ENCODE assay signal across 9 cellular contexts in genomic region chr5:171250738-171251137, GRCh38. TPM values are rescaled to one million over a fixed set of nuclear protein-coding genes. Genes with fewer than 3 reads are reported as not detected.
"Had no signal": no experiment of that assay in that cellular context is flagged by ENCODE, and none has a peak within 500 bp of the region (broad histone marks: within the 10 kb centered on the region; RNA-seq: fewer than 3 reads in every experiment).

No MANE protein-coding gene starts in this region.

- DNase-seq: GDM1, GF-D8 had no signal

- H3K4me3 ChIP-seq: GM12878 had no signal

- FAIRE-seq: G401.6, GM12878, GM12891, GM12892, GM18507, GM19239 had no signal

- ATAC-seq: GM12878 had no signal

RNA-seq across cellular contexts. Expression of gene TLX3, which starts 58.3 kb away (rescaled TPM):
- total RNA-seq: G401, GM12878 had no signal
- polyA plus RNA-seq: GM12878 had no signal
